Comparison of ENCODE assay signal across 8 cellular contexts in the genomic region with DNA sequence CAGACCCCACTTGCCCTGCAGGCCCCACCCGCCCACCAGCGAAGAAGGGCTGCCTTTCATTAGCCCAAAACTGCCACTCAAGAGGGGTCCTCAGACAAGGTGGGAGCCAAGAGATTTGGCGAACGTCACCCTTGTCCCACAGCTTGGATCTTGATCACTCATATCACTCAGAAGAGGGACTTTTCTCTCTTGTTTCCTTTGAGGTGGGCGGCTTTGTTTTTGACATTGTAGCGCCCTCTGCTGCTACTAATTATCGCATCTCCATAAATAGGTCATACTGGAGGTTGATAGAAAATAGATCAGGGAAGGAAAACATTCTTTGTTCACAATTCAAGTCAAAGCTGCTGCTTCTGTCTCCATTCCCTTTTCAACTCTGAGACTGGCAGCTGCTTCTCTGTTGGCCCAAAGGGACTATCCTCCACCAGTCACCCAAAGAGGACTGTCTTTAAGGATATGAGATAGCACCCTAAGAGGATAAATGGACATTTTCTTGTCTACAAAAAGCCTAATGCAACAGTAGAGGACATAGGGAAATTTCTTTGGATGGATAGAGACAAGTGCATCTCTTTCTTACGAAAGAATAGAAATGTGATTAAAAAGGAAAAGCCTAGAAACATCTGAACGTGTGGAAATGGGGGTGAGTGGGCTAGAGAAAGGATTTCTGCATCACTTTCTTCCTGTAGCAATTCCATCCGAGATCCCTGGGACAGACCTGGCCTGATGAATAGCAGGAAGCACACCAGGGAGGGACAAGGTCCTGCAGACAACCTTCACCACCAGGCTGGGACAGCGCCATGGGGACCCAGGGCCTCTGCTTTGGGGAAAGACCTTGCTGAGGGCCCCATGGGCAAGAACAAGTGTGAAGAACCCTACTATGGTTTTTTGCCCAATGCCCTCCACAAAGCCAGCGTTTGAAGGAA.
DNase-seq lines count a peak whose midpoint lies in the region; ATAC-seq and TF ChIP-seq lines count a peak whose summit lies in the region.

No MANE protein-coding gene starts in this region.

- no peaks in the 10 kb centered on the region for H3K36me3 Mint-ChIP-seq in activated naive CD4-positive, alpha-beta T cell treated with anti-CD3 and anti-CD28 coated beads, Interleukin-2, amount 10 ng/mL, durations not matched to agents 7 days and 5 days

- TF ChIP-seq CTCF in dorsolateral prefrontal cortex (IDR thresholded peaks at IDR 0.05 in 54 of 56, conservative IDR thresholded peaks at IDR 0.05 in 2 of 56; ENCODE audit: low read depth in 1 of 56, partially characterized antibody in 56 of 56) = peak; percentile 16 to 89 (median 70)

- no peak overlapping the region for H3K4me3 ChIP-seq in dorsolateral prefrontal cortex

- H3K27ac ChIP-seq in dorsolateral prefrontal cortex = peak overlapping the region in 1 of 59 donors; percentile 38

- ATAC-seq in HG03196 (IDR thresholded peaks at IDR 0.05; ENCODE audit: unreplicated experiment) (peak; percentile 44), HG03139 (IDR thresholded peaks at IDR 0.05; ENCODE audit: unreplicated experiment) (no peak)

- no peak overlapping the region for H3K4me3 Mint-ChIP-seq in activated naive CD4-positive, alpha-beta T cell treated with anti-CD3 and anti-CD28 coated beads, Interleukin-2, amount 10 ng/mL, durations not matched to agents 7 days and 5 days

- DNase-seq in activated gamma-delta T cell treated with Interleukin-2 at 50 U/mL for 16 hours (peak; percentile 73), activated gamma-delta T cell (lab: John Stamatoyannopoulos, UW) (no peak), NOMO-1 treated with DMSO at 0.1 percent for 48 hours (lab: John Stamatoyannopoulos, UW; ENCODE audit: unreplicated experiment) (peak; percentile 49), dorsolateral prefrontal cortex (peak in 3 of 10 donors; percentile 57 to 69 (median 67)), midbrain (lab: John Stamatoyannopoulos, UW) (peak; percentile 79)
- DNase-seq in activated naive CD4-positive, alpha-beta T cell treated with anti-CD3 and anti-CD28 coated beads, Interleukin-2, amount 10 ng/mL, durations not matched to agents 7 days and 5 days = no peak

- CTCF ChIA-PET in activated naive CD4-positive, alpha-beta T cell treated with anti-CD3 and anti-CD28 coated beads, Interleukin-2, amount 10 ng/mL, durations not matched to agents 7 days and 5 days (lab: Charles Lee) = no interaction called here

- H3K9me3 Mint-ChIP-seq in activated naive CD4-positive, alpha-beta T cell treated with anti-CD3 and anti-CD28 coated beads, Interleukin-2, amount 10 ng/mL, durations not matched to agents 7 days and 5 days = no peaks in the 10 kb centered on the region

- H3K27ac Mint-ChIP-seq in activated naive CD4-positive, alpha-beta T cell treated with anti-CD3 and anti-CD28 coated beads, Interleukin-2, amount 10 ng/mL, durations not matched to agents 7 days and 5 days = no peak overlapping the region

- intact Hi-C loops in dorsolateral prefrontal cortex (cut with DNase I) = loop anchor here (1.0 to 10.0 kb wide), 5 partner anchors 80 to 159 kb away; no protein-coding TSS in a partner anchor

- peaks cover 0 to 25% (median 0%) of the 10 kb centered on the region in 45 donors for H3K27me3 ChIP-seq in dorsolateral prefrontal cortex

- no peaks in the 10 kb centered on the region for H3K4me1 Mint-ChIP-seq in activated naive CD4-positive, alpha-beta T cell treated with anti-CD3 and anti-CD28 coated beads, Interleukin-2, amount 10 ng/mL, durations not matched to agents 7 days and 5 days

- H3K27me3 Mint-ChIP-seq in activated naive CD4-positive, alpha-beta T cell treated with anti-CD3 and anti-CD28 coated beads, Interleukin-2, amount 10 ng/mL, durations not matched to agents 7 days and 5 days = no peaks in the 10 kb centered on the region

Comparison
In these comparisons a context has a peak if more than half of its experiments do, and no peak if none do; other contexts are left out.
1. DNase-seq: peak in activated gamma-delta T cell treated with Interleukin-2 at 50 U/mL for 16 hours (single experiment), NOMO-1 treated with DMSO at 0.1 percent for 48 hours (single experiment) and midbrain (single experiment); none in activated gamma-delta T cell (single experiment) and activated naive CD4-positive, alpha-beta T cell treated with anti-CD3 and anti-CD28 coated beads, Interleukin-2, amount 10 ng/mL, durations not matched to agents 7 days and 5 days (single experiment).